Comparison of ENCODE assay signal across 6 cellular contexts in genomic region chr15:54102704-54103103, GRCh38.
"Had no signal": no experiment of that assay in that cellular context is flagged by ENCODE, and none has a peak within 500 bp of the region (broad histone marks: within the 10 kb centered on the region; RNA-seq: fewer than 3 reads in every experiment).

No MANE protein-coding gene starts in this region.

- H2AFZ ChIP-seq: GM23338 had no signal

- DNase-seq: H9, HFFc6, KG1 had no signal

- ATAC-seq: GM23338, HCT116, K562 had no signal

- H3K4me3 ChIP-seq: GM23338, K562 had no signal

- H3K4me2 ChIP-seq: GM23338 had no signal
